ENCODE assay signal across 8 cellular contexts in genomic region chr18:36828630-36829361, GRCh38. TPM values are rescaled to one million over a fixed set of nuclear protein-coding genes. Genes with fewer than 3 reads are reported as not detected.
DNase-seq lines count a peak whose midpoint lies in the region; ATAC-seq lines count a peak whose summit lies in the region.

Gene KIAA1328, plus strand, starts transcription at chr18:36829127. Its CDS starts 12 bp downstream, at chr18:36829139.
Gene TPGS2, minus strand, starts transcription at chr18:36829002. Its CDS starts 235 bp downstream, at chr18:36828767.

- peaks cover 15% of the 10 kb centered on the region; the same call in 1 of the 2 replicates for H3K36me3 ChIP-seq in BLaER1

- DNase-seq in GM19238 (ENCODE audit: insufficient read length, low spot score) (peak; percentile 87), NCI-H524 (lab: John Stamatoyannopoulos, UW) (peak; percentile 79 to 85), left lobe of liver (ENCODE audit: low spot score) (peak; percentile 88)
- DNase-seq in activated CD4-positive, alpha-beta T cell treated with anti-CD3 and anti-CD28 coated beads for 4 hours = peak; percentile 79 to 81
- peak; percentile 78 for DNase-seq in stimulated activated CD4-positive, alpha-beta T cell treated with anti-CD3 and anti-CD28 coated beads, Interleukin-2, amount 100 ng/mL, for 4 hours (ENCODE audit: low read depth)

- peak within 1 kb of the TSS; percentile 88 for H3K4me2 ChIP-seq in BLaER1

- ATAC-seq in HG03439 (IDR thresholded peaks at IDR 0.05; ENCODE audit: unreplicated experiment) (peak; percentile 96), left lobe of liver (peak; percentile 95)

- H3K4me3 ChIP-seq in BLaER1 = peak within 1 kb of the TSS; percentile 97

- no peaks in the 10 kb centered on the region for H3K27me3 ChIP-seq in BLaER1

- no peaks in the 10 kb centered on the region for H4K20me1 ChIP-seq in BLaER1

- H3K9ac ChIP-seq in BLaER1 = peak within 1 kb of the TSS; percentile 86

- H3K4me1 ChIP-seq in BLaER1 = peaks cover 31% of the 10 kb centered on the region

- H3K27ac ChIP-seq in BLaER1 = peak within 1 kb of the TSS; percentile 84
- peak within 1 kb of the TSS; percentile 84 for H3K27ac ChIP-seq in cingulate gyrus (ENCODE audit: low read depth, low read length)

- peaks cover 4% of the 10 kb centered on the region; the same call in 1 of the 2 replicates for H3K9me3 ChIP-seq in BLaER1

RNA-seq across cellular contexts. Expression of gene KIAA1328, which starts in this region (rescaled TPM):
- 1.9 TPM for total RNA-seq in left lobe of liver

RNA-seq across cellular contexts. Expression of gene TPGS2, which starts in this region (rescaled TPM):
- total RNA-seq in left lobe of liver = 15.2 TPM

Comparison
In these comparisons a context has a peak if more than half of its experiments do, and no peak if none do; other contexts are left out.
1. Peak in every context shown above with its lines: DNase-seq, ATAC-seq, H3K4me3 ChIP-seq and H3K27ac ChIP-seq.